Comparison of ENCODE assay signal across 1 cellular context in the genomic region with DNA sequence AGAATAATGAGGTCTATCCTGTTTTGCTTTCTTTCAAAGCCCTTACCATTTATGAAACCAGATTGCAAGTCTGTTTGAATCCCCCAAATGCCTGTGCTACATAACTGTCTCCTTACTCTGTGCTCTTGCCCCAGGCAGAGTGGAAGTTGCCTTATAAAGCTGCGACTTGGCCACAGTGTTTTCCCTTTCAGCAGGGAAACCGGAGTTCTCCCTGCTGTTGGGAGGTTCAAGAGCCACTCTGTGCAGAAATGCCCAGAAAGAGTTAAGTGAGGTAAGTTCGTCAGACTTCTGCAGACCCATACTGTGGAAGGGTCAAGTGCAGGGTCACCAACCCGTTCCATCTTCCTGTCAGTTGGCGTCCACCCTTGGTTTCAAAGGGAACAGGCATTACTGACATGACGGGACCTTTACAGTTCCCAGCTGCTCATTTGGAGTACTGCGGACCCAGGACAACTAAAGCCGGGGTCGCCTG.
TF ChIP-seq lines count a peak whose summit lies in the region.

No MANE protein-coding gene starts in this region.

TF ChIP-seq in GM23338, 12 proteins besides CTCF, POLR2A, EP300 and RAD21 (continued from another document):
- TF ChIP-seq, protein P1, sequence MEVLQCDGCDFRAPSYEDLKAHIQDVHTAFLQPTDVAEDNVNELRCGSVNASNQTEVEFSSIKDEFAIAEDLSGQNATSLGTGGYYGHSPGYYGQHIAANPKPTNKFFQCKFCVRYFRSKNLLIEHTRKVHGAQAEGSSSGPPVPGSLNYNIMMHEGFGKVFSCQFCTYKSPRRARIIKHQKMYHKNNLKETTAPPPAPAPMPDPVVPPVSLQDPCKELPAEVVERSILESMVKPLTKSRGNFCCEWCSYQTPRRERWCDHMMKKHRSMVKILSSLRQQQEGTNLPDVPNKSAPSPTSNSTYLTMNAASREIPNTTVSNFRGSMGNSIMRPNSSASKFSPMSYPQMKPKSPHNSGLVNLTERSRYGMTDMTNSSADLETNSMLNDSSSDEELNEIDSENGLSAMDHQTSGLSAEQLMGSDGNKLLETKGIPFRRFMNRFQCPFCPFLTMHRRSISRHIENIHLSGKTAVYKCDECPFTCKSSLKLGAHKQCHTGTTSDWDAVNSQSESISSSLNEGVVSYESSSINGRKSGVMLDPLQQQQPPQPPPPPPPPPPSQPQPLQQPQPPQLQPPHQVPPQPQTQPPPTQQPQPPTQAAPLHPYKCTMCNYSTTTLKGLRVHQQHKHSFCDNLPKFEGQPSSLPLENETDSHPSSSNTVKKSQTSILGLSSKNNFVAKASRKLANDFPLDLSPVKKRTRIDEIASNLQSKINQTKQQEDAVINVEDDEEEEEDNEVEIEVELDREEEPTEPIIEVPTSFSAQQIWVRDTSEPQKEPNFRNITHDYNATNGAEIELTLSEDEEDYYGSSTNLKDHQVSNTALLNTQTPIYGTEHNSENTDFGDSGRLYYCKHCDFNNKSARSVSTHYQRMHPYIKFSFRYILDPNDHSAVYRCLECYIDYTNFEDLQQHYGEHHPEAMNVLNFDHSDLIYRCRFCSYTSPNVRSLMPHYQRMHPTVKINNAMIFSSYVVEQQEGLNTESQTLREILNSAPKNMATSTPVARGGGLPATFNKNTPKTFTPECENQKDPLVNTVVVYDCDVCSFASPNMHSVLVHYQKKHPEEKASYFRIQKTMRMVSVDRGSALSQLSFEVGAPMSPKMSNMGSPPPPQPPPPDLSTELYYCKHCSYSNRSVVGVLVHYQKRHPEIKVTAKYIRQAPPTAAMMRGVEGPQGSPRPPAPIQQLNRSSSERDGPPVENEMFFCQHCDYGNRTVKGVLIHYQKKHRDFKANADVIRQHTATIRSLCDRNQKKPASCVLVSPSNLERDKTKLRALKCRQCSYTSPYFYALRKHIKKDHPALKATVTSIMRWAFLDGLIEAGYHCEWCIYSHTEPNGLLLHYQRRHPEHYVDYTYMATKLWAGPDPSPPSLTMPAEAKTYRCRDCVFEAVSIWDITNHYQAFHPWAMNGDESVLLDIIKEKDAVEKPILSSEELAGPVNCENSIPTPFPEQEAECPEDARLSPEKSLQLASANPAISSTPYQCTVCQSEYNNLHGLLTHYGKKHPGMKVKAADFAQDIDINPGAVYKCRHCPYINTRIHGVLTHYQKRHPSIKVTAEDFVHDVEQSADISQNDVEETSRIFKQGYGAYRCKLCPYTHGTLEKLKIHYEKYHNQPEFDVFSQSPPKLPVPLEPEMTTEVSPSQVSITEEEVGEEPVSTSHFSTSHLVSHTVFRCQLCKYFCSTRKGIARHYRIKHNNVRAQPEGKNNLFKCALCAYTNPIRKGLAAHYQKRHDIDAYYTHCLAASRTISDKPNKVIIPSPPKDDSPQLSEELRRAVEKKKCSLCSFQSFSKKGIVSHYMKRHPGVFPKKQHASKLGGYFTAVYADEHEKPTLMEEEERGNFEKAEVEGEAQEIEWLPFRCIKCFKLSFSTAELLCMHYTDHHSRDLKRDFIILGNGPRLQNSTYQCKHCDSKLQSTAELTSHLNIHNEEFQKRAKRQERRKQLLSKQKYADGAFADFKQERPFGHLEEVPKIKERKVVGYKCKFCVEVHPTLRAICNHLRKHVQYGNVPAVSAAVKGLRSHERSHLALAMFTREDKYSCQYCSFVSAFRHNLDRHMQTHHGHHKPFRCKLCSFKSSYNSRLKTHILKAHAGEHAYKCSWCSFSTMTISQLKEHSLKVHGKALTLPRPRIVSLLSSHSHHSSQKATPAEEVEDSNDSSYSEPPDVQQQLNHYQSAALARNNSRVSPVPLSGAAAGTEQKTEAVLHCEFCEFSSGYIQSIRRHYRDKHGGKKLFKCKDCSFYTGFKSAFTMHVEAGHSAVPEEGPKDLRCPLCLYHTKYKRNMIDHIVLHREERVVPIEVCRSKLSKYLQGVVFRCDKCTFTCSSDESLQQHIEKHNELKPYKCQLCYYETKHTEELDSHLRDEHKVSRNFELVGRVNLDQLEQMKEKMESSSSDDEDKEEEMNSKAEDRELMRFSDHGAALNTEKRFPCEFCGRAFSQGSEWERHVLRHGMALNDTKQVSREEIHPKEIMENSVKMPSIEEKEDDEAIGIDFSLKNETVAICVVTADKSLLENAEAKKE (CRISPR knock-in tag; IDR thresholded peaks at IDR 0.05): no peak
- TF ChIP-seq CREB1 (CRISPR knock-in tag; IDR thresholded peaks at IDR 0.05; ENCODE audit: low read depth) (no peak), NANOG (IDR thresholded peaks at IDR 0.05; ENCODE audit: borderline replicate concordance) (no peak), JUNB (IDR thresholded peaks at IDR 0.05; ENCODE audit: unreplicated experiment) (no peak), ZNF114 (CRISPR knock-in tag; IDR thresholded peaks at IDR 0.05) (no peak), EZH2 (IDR thresholded peaks at IDR 0.05; ENCODE audit: low read depth, unreplicated experiment) (no peak), STAT1 (IDR thresholded peaks at IDR 0.05; ENCODE audit: unreplicated experiment) (no peak), POLR2AphosphoS5 (IDR thresholded peaks at IDR 0.05; ENCODE audit: low read depth) (no peak), EZH2phosphoT487 (IDR thresholded peaks at IDR 0.05; ENCODE audit: unreplicated experiment) (no peak), ETS1 (IDR thresholded peaks at IDR 0.05) (no peak)
- TF ChIP-seq, protein P2, sequence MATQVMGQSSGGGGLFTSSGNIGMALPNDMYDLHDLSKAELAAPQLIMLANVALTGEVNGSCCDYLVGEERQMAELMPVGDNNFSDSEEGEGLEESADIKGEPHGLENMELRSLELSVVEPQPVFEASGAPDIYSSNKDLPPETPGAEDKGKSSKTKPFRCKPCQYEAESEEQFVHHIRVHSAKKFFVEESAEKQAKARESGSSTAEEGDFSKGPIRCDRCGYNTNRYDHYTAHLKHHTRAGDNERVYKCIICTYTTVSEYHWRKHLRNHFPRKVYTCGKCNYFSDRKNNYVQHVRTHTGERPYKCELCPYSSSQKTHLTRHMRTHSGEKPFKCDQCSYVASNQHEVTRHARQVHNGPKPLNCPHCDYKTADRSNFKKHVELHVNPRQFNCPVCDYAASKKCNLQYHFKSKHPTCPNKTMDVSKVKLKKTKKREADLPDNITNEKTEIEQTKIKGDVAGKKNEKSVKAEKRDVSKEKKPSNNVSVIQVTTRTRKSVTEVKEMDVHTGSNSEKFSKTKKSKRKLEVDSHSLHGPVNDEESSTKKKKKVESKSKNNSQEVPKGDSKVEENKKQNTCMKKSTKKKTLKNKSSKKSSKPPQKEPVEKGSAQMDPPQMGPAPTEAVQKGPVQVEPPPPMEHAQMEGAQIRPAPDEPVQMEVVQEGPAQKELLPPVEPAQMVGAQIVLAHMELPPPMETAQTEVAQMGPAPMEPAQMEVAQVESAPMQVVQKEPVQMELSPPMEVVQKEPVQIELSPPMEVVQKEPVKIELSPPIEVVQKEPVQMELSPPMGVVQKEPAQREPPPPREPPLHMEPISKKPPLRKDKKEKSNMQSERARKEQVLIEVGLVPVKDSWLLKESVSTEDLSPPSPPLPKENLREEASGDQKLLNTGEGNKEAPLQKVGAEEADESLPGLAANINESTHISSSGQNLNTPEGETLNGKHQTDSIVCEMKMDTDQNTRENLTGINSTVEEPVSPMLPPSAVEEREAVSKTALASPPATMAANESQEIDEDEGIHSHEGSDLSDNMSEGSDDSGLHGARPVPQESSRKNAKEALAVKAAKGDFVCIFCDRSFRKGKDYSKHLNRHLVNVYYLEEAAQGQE (IDR thresholded peaks at IDR 0.05; ENCODE audit: unreplicated experiment): no peak
